ENCODE assay signal across 8 cellular contexts in genomic region chr1:42925132-42925769, GRCh38. TPM values are rescaled to one million over a fixed set of nuclear protein-coding genes. Genes with fewer than 3 reads are reported as not detected.
DNase-seq lines count a peak whose midpoint lies in the region; ATAC-seq and TF ChIP-seq lines count a peak whose summit lies in the region.

No MANE protein-coding gene starts in this region.

- no peak for TF ChIP-seq CTCF in breast epithelium (IDR thresholded peaks at IDR 0.05)
- TF ChIP-seq CTCF in natural killer cell (IDR thresholded peaks at IDR 0.05): no peak
- TF ChIP-seq CTCF in mucosa of descending colon (IDR thresholded peaks at IDR 0.05): no peak

- peaks cover 43% of the 10 kb centered on the region for H3K36me3 ChIP-seq in CD8-positive, alpha-beta memory T cell (ENCODE audit: insufficient read depth, low read length)
- H3K36me3 ChIP-seq in Karpas-422 (ENCODE audit: insufficient read depth, low read length) (peaks cover 23% of the 10 kb centered on the region; the same call in 1 of the 2 replicates), breast epithelium (no peaks in the 10 kb centered on the region), mucosa of descending colon (ENCODE audit: low read depth) (peaks cover 7% of the 10 kb centered on the region)

- CTCF ChIA-PET in CD8-positive, alpha-beta memory T cell (lab: Charles Lee): interaction anchor here (2.3 to 10.1 kb wide), 3 partner anchors 11 to 147 kb away, joined by 14 to 141 read pairs (median 26); no protein-coding TSS in a partner anchor

- no peaks in the 10 kb centered on the region for H3K27me3 ChIP-seq in CD8-positive, alpha-beta memory T cell (ENCODE audit: insufficient read depth, low read length, poor library complexity, severe bottlenecking)
- H3K27me3 ChIP-seq in Karpas-422 (ENCODE audit: low read length) (no peaks in the 10 kb centered on the region), breast epithelium (no peaks in the 10 kb centered on the region)

- H3K36me3 Mint-ChIP-seq in CD8-positive, alpha-beta memory T cell: peaks cover 13 to 58% (median 21%) of the 10 kb centered on the region in 3 donors
- peaks cover 8% of the 10 kb centered on the region for H3K36me3 Mint-ChIP-seq in natural killer cell

- H3K79me2 ChIP-seq in Karpas-422 (ENCODE audit: low read length): no peaks in the 10 kb centered on the region

- no peaks in the 10 kb centered on the region for H3K27me3 Mint-ChIP-seq in CD8-positive, alpha-beta memory T cell
- no peaks in the 10 kb centered on the region for H3K27me3 Mint-ChIP-seq in natural killer cell (ENCODE audit: low read depth in 2 of 2)

- peaks cover 29% of the 10 kb centered on the region for H3K4me1 ChIP-seq in CD8-positive, alpha-beta memory T cell (ENCODE audit: insufficient read depth, low read length)
- H3K4me1 ChIP-seq in Karpas-422 (ENCODE audit: low read length) (peaks cover 35% of the 10 kb centered on the region), breast epithelium (no peaks in the 10 kb centered on the region), mucosa of descending colon (ENCODE audit: low read depth) (peaks cover 5% of the 10 kb centered on the region)

- peak overlapping the region; percentile 58 for H3K27ac ChIP-seq in CD8-positive, alpha-beta memory T cell (ENCODE audit: low read depth, low read length)
- peak overlapping the region; percentile 80 for H3K27ac ChIP-seq in Karpas-422 (ENCODE audit: low read length)
- H3K27ac ChIP-seq in breast epithelium: peak overlapping the region; percentile 89 to 92

- H3K4me2 ChIP-seq in Karpas-422 (ENCODE audit: low read depth, low read length, poor library complexity, severe bottlenecking): peak overlapping the region; percentile 56

- no peaks in the 10 kb centered on the region for H3K9me3 Mint-ChIP-seq in CD8-positive, alpha-beta memory T cell
- no peaks in the 10 kb centered on the region for H3K9me3 Mint-ChIP-seq in natural killer cell

- H4K20me1 ChIP-seq in Karpas-422 (ENCODE audit: insufficient read depth, low read depth, low read length): peaks cover 2% of the 10 kb centered on the region; the same call in 1 of the 2 replicates

- H3K4me1 Mint-ChIP-seq in CD8-positive, alpha-beta memory T cell: peaks cover 41 to 47% (median 41%) of the 10 kb centered on the region in 3 donors
- H3K4me1 Mint-ChIP-seq in natural killer cell: peaks cover 53 to 57% of the 10 kb centered on the region in 2 donors

- peak overlapping the region; percentile 66 for H3K9ac ChIP-seq in Karpas-422 (ENCODE audit: low read length)

- no peak for DNase-seq in CD8-positive, alpha-beta memory T cell
- DNase-seq in Karpas-422 (peak; percentile 63), breast epithelium (ENCODE audit: low spot score in 2 of 2) (no peak), natural killer cell (no peak), GDM1 (lab: John Stamatoyannopoulos, UW) (no peak), mucosa of descending colon (no peak)

- intact Hi-C loops in breast epithelium (cut with DNase I; ENCODE audit: low total_unique reads): loop anchor here (5.0 kb wide), 1 partner anchor 923 kb away; no protein-coding TSS in a partner anchor
- intact Hi-C loops in natural killer cell (cut with micrococcal nuclease): no loop called here
- intact Hi-C loops in mucosa of descending colon (cut with DNase I, micrococcal nuclease): no loop called here

- H3K27ac Mint-ChIP-seq in CD8-positive, alpha-beta memory T cell: peak overlapping the region; percentile 79 to 98 (median 95)
- H3K27ac Mint-ChIP-seq in natural killer cell: peak overlapping the region; percentile 82 to 83

- H2AFZ ChIP-seq in Karpas-422 (ENCODE audit: low read length): no peak overlapping the region

- no peak for TF ChIP-seq POLR2A in breast epithelium (IDR thresholded peaks at IDR 0.05)

- peak overlapping the region; percentile 83 to 95 (median 89) for H3K4me3 Mint-ChIP-seq in CD8-positive, alpha-beta memory T cell
- H3K4me3 Mint-ChIP-seq in natural killer cell: peak overlapping the region; percentile 91

- ATAC-seq in natural killer cell: no peak
- ATAC-seq in GM18868 (IDR thresholded peaks at IDR 0.05; ENCODE audit: unreplicated experiment): no peak
- no peak for ATAC-seq in HG02642 (IDR thresholded peaks at IDR 0.05; ENCODE audit: poor library complexity, unreplicated experiment)
- ATAC-seq in mucosa of descending colon: no peak

- POLR2A ChIA-PET in CD8-positive, alpha-beta memory T cell (lab: Charles Lee): interaction anchor here (0.6 to 2.5 kb wide), 6 partner anchors 11 to 148 kb away, joined by 3 to 13 read pairs (median 8); partner anchors contain the start of gene SLC2A1

- H3K9me3 ChIP-seq in CD8-positive, alpha-beta memory T cell (ENCODE audit: low read length): no peaks in the 10 kb centered on the region
- H3K9me3 ChIP-seq in Karpas-422 (ENCODE audit: low read length) (no peaks in the 10 kb centered on the region), breast epithelium (no peaks in the 10 kb centered on the region), mucosa of descending colon (no peaks in the 10 kb centered on the region)

- H3K4me3 ChIP-seq in CD8-positive, alpha-beta memory T cell (ENCODE audit: low read length): peak overlapping the region; percentile 52
- H3K4me3 ChIP-seq in Karpas-422 (ENCODE audit: low read length): peak overlapping the region; percentile 57
- H3K4me3 ChIP-seq in breast epithelium: peak overlapping the region; percentile 66 to 94 (median 77)
- H3K4me3 ChIP-seq in mucosa of descending colon: no peak overlapping the region

- H3K9me2 ChIP-seq in Karpas-422 (replicated peaks; ENCODE audit: insufficient read depth, low read length): no peaks in the 10 kb centered on the region

RNA-seq across cellular contexts. Expression of gene SLC2A1, which starts 33.4 kb away (rescaled TPM):
- total RNA-seq in CD8-positive, alpha-beta memory T cell: 100 to 1,000 TPM; 103 to 108 TPM
- polyA plus RNA-seq in CD8-positive, alpha-beta memory T cell: 42.6 TPM
- 72.2 and 83.8 TPM in 2 replicates for total RNA-seq in Karpas-422 (2014; rRNA removed; shearing (Covaris generic); ENCODE audit: low replicate concordance)
- total RNA-seq in breast epithelium (10 to 100 TPM; 29.5 to 78.9 (median 42.1) TPM), natural killer cell (100 to 1,000 TPM in 1 of 3 donors, 10 to 100 TPM in 2; 94.7 to 143 (median 95.1) TPM), mucosa of descending colon (10 to 100 TPM; 36.0 to 81.2 (median 74.3) TPM)
